In genomic region chr3:12956316-12956660, GRCh38 we compare ENCODE assay signal across 21 cellular contexts.
DNase-seq lines count a peak whose midpoint lies in the region; ATAC-seq, FAIRE-seq and TF ChIP-seq lines count a peak whose summit lies in the region.
"Had no signal": no experiment of that assay in that cellular context is flagged by ENCODE, and none has a peak within 500 bp of the region (broad histone marks: within the 10 kb centered on the region; RNA-seq: fewer than 3 reads in every experiment).

No MANE protein-coding gene starts in this region.

- TF ChIP-seq CTCF in CD4-positive, alpha-beta T cell (IDR thresholded peaks at IDR 0.05), result no peak
- TF ChIP-seq CTCF in pancreas (IDR thresholded peaks at IDR 0.05), result no peak

- no peak overlapping the region for H3K4me3 Mint-ChIP-seq in CD4-positive, alpha-beta T cell
- no peak overlapping the region for H3K4me3 Mint-ChIP-seq in activated T-helper 17 cell treated with anti-CD3 and anti-CD28 coated beads, Interleukin-2, amount 50 U/mL, for 72 hours
- H3K4me3 Mint-ChIP-seq in immature natural killer cell, result peak overlapping the region in 3 of 5 donors; percentile 12 to 61 (median 26)
- H3K4me3 Mint-ChIP-seq in stimulated activated naive B cell treated with anti-CD40 and anti-IgM and Interleukin-4, amounts not matched to agents 10 μg/mL and 1 μg/mL and 100 μg/mL, for 72 hours, result peak overlapping the region; percentile 33 to 41
- H3K4me3 Mint-ChIP-seq: T-helper 1 cell treated with Interleukin-12 subunit alpha and Interleukin-12 subunit beta and Interleukin-4 antibody, amounts not matched to agents 30 μg/mL and 1 μg/mL, for 36 hours had no signal

- peaks cover 77% of the 10 kb centered on the region for H3K4me1 Mint-ChIP-seq in CD4-positive, alpha-beta T cell (ENCODE audit: low read depth)
- H3K4me1 Mint-ChIP-seq in activated T-helper 17 cell treated with anti-CD3 and anti-CD28 coated beads, Interleukin-2, amount 50 U/mL, for 72 hours, result peaks cover 53% of the 10 kb centered on the region
- peaks cover 87 to 88% of the 10 kb centered on the region in 2 donors for H3K4me1 Mint-ChIP-seq in immature natural killer cell
- peaks cover 78 to 100% of the 10 kb centered on the region in 2 donors for H3K4me1 Mint-ChIP-seq in stimulated activated naive B cell treated with anti-CD40 and anti-IgM and Interleukin-4, amounts not matched to agents 10 μg/mL and 1 μg/mL and 100 μg/mL, for 72 hours

- FAIRE-seq in pancreas (lab: Jason Lieb, UNC), result no peak
- FAIRE-seq: endothelial cell of umbilical vein had no signal

- 89 to 91% methylated on average over 5 of the region's 5 CpGs for WGBS in pancreas, 2 donors

- ATAC-seq in CD4-positive, alpha-beta T cell (ENCODE audit: poor library complexity), result no peak
- ATAC-seq in activated T-helper 17 cell treated with anti-CD3 and anti-CD28 coated beads, Interleukin-2, amount 50 U/mL, for 72 hours (replicated peaks), result no peak
- no peak for ATAC-seq in stimulated activated naive B cell treated with anti-CD40 and anti-IgM and Interleukin-4, amounts not matched to agents 10 μg/mL and 1 μg/mL and 100 μg/mL, for 72 hours (replicated peaks)
- ATAC-seq in HG03280 (IDR thresholded peaks at IDR 0.05; ENCODE audit: unreplicated experiment) (no peak), GM18870 (IDR thresholded peaks at IDR 0.05; ENCODE audit: unreplicated experiment) (no peak), pancreas (no peak)
- ATAC-seq: stimulated activated naive CD8-positive, alpha-beta T cell treated with anti-CD3 and anti-CD28 coated beads, Interleukin-15, Interleukin-2, amounts not matched to agents 100 U/mL and 50 U/mL, for 24 hours had no signal

- H3K4me3 ChIP-seq in pancreas (no peak overlapping the region), SJCRH30 (no peak overlapping the region)
- H3K4me3 ChIP-seq: adrenal gland had no signal

- CTCF ChIA-PET in CD4-positive, alpha-beta T cell (lab: Charles Lee), result no interaction called here

- H3K36me3 ChIP-seq in pancreas, result no peaks in the 10 kb centered on the region
- H3K36me3 ChIP-seq in SJCRH30, result no peaks in the 10 kb centered on the region
- H3K36me3 ChIP-seq: adrenal gland had no signal

- no peak for DNase-seq in CD4-positive, alpha-beta T cell
- DNase-seq in immature natural killer cell, result no peak
- DNase-seq in stimulated activated naive B cell treated with anti-CD40 and anti-IgM and Interleukin-4, amounts not matched to agents 10 μg/mL and 1 μg/mL and 100 μg/mL, for 72 hours, result no peak
- no peak for DNase-seq in pancreas
- DNase-seq in SJCRH30, result no peak
- DNase-seq: adrenal gland; Caco-2; EL; foreskin melanocyte; IMR-90; NCI-H1048; NCI-H2081; NCI-H510A; Right ventricle myocardium superior; stimulated activated naive CD8-positive, alpha-beta T cell treated with anti-CD3 and anti-CD28 coated beads, Interleukin-15, Interleukin-2, amounts not matched to agents 100 U/mL and 50 U/mL, for 24 hours had no signal

- H3K9me3 ChIP-seq in CD4-positive, alpha-beta T cell (ENCODE audit: control insufficient read depth, low read length), result no peaks in the 10 kb centered on the region
- H3K9me3 ChIP-seq in pancreas, result no peaks in the 10 kb centered on the region
- no peaks in the 10 kb centered on the region for H3K9me3 ChIP-seq in SJCRH30 (replicated peaks)
- H3K9me3 ChIP-seq: adrenal gland, Caco-2 had no signal

- intact Hi-C loops in CD4-positive, alpha-beta T cell (cut with DNase I, micrococcal nuclease), result no loop called here
- intact Hi-C loops in pancreas (cut with DNase I), result no loop called here

- no peaks in the 10 kb centered on the region for H3K9me3 Mint-ChIP-seq in CD4-positive, alpha-beta T cell
- H3K9me3 Mint-ChIP-seq in activated T-helper 17 cell treated with anti-CD3 and anti-CD28 coated beads, Interleukin-2, amount 50 U/mL, for 72 hours, result no peaks in the 10 kb centered on the region
- H3K9me3 Mint-ChIP-seq in immature natural killer cell, result no peaks in the 10 kb centered on the region
- H3K9me3 Mint-ChIP-seq in stimulated activated naive B cell treated with anti-CD40 and anti-IgM and Interleukin-4, amounts not matched to agents 10 μg/mL and 1 μg/mL and 100 μg/mL, for 72 hours, result no peaks in the 10 kb centered on the region
- H3K9me3 Mint-ChIP-seq: T-helper 1 cell treated with Interleukin-12 subunit alpha and Interleukin-12 subunit beta and Interleukin-4 antibody, amounts not matched to agents 30 μg/mL and 1 μg/mL, for 36 hours had no signal

- no peaks in the 10 kb centered on the region for H3K27me3 Mint-ChIP-seq in CD4-positive, alpha-beta T cell
- H3K27me3 Mint-ChIP-seq in activated T-helper 17 cell treated with anti-CD3 and anti-CD28 coated beads, Interleukin-2, amount 50 U/mL, for 72 hours, result no peaks in the 10 kb centered on the region
- peaks cover 0 to 11% (median 3%) of the 10 kb centered on the region in 3 donors for H3K27me3 Mint-ChIP-seq in immature natural killer cell (ENCODE audit: low read depth in 3 of 3)
- H3K27me3 Mint-ChIP-seq in stimulated activated naive B cell treated with anti-CD40 and anti-IgM and Interleukin-4, amounts not matched to agents 10 μg/mL and 1 μg/mL and 100 μg/mL, for 72 hours, result no peaks in the 10 kb centered on the region
- H3K27me3 Mint-ChIP-seq: progenitor cell of endocrine pancreas had no signal

- POLR2A ChIA-PET in CD4-positive, alpha-beta T cell (lab: Charles Lee), result no interaction called here

- H3K4me1 ChIP-seq in pancreas (peaks cover 0 to 17% (median 13%) of the 10 kb centered on the region in 3 donors), SJCRH30 (no peaks in the 10 kb centered on the region)

- H3K36me3 Mint-ChIP-seq in CD4-positive, alpha-beta T cell (ENCODE audit: low read depth), result peaks cover 34% of the 10 kb centered on the region
- H3K36me3 Mint-ChIP-seq in activated T-helper 17 cell treated with anti-CD3 and anti-CD28 coated beads, Interleukin-2, amount 50 U/mL, for 72 hours (ENCODE audit: low read depth), result peaks cover 14% of the 10 kb centered on the region
- H3K36me3 Mint-ChIP-seq in immature natural killer cell, result peaks cover 0 to 15% (median 9%) of the 10 kb centered on the region in 3 donors
- H3K36me3 Mint-ChIP-seq in stimulated activated naive B cell treated with anti-CD40 and anti-IgM and Interleukin-4, amounts not matched to agents 10 μg/mL and 1 μg/mL and 100 μg/mL, for 72 hours, result peaks cover 15 to 51% of the 10 kb centered on the region in 2 donors

- H3K27me3 ChIP-seq in CD4-positive, alpha-beta T cell (ENCODE audit: control insufficient read depth, insufficient read depth, low read length), result no peaks in the 10 kb centered on the region
- H3K27me3 ChIP-seq in pancreas (no peaks in the 10 kb centered on the region), SJCRH30 (no peaks in the 10 kb centered on the region)
- H3K27me3 ChIP-seq: adrenal gland had no signal

- no peak overlapping the region for H3K27ac ChIP-seq in CD4-positive, alpha-beta T cell (ENCODE audit: low read depth, low read length)
- H3K27ac ChIP-seq in pancreas (no peak overlapping the region), SJCRH30 (no peak overlapping the region)

- H3K27ac Mint-ChIP-seq in CD4-positive, alpha-beta T cell, result peak overlapping the region; percentile 47
- H3K27ac Mint-ChIP-seq in activated T-helper 17 cell treated with anti-CD3 and anti-CD28 coated beads, Interleukin-2, amount 50 U/mL, for 72 hours, result peak overlapping the region; percentile 85
- peak overlapping the region; percentile 32 to 78 (median 58) for H3K27ac Mint-ChIP-seq in immature natural killer cell
- peak overlapping the region; percentile 89 for H3K27ac Mint-ChIP-seq in stimulated activated naive B cell treated with anti-CD40 and anti-IgM and Interleukin-4, amounts not matched to agents 10 μg/mL and 1 μg/mL and 100 μg/mL, for 72 hours
- H3K27ac Mint-ChIP-seq: progenitor cell of endocrine pancreas; T-helper 1 cell treated with Interleukin-12 subunit alpha and Interleukin-12 subunit beta and Interleukin-4 antibody, amounts not matched to agents 30 μg/mL and 1 μg/mL, for 36 hours had no signal

Comparison
In these comparisons a context has a peak if more than half of its experiments do, and no peak if none do; other contexts are left out.
1. H3K4me3 Mint-ChIP-seq: peak in immature natural killer cell (3 of 5) and stimulated activated naive B cell treated with anti-CD40 and anti-IgM and Interleukin-4, amounts not matched to agents 10 μg/mL and 1 μg/mL and 100 μg/mL, for 72 hours (2 of 2); none in CD4-positive, alpha-beta T cell (single experiment) and activated T-helper 17 cell treated with anti-CD3 and anti-CD28 coated beads, Interleukin-2, amount 50 U/mL, for 72 hours (single experiment).
2. Peak in every context shown above with its lines, with median percentiles within 50 percentile points of each other: H3K27ac Mint-ChIP-seq.